8 cellular contexts compared by ENCODE assay signal in the genomic region with DNA sequence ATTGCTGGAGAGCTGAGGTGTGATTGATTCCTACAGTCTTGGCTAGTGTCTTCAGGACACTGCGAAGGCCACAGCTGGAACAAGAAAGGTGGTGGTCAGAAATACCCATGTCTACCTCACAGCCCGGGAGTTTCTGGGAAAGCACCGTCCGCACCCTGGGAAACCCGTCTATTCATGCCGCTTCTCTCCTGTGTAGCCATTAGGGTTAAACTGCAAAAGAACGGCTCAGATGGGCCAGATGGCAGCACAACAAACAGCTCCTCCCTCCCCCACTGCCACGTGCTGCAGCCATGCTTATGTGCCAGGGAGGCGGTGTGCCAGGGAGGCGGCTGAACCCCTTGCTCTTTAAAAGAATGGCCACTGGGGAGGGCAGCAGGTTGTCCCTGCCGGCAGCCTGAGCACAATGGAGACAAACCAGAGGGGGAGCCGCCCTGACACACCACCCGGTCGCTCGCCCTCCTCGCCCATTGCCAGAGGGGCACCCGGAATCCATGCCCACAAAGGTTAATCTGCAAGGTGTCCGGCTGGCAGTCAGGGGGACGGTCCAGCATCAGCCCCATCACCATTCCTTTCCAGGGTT.
DNase-seq lines count a peak whose midpoint lies in the region; ATAC-seq, FAIRE-seq and TF ChIP-seq lines count a peak whose summit lies in the region.

No MANE protein-coding gene starts in this region.

- no peak for FAIRE-seq in GM12878 (lab: Jason Lieb, UNC)

- no peak for TF ChIP-seq CTCF in GM12878 (IDR thresholded peaks at IDR 0.05 in 2 of 3, conservative IDR thresholded peaks at IDR 0.05 in 1 of 3; ENCODE audit: control insufficient read depth in 2 of 3, extremely low read depth in 1 of 3, insufficient read depth in 1 of 3, low read depth in 3 of 3, low read length in 3 of 3)

- peaks cover 25% of the 10 kb centered on the region for H3K4me1 ChIP-seq in ACC112 (ENCODE audit: control insufficient read depth, insufficient read depth, low read length, unreplicated experiment)
- peaks cover 63% of the 10 kb centered on the region for H3K4me1 ChIP-seq in GM12878 (ENCODE audit: control insufficient read depth, insufficient read depth, low read length)

- H3K9ac ChIP-seq in GM12878 (ENCODE audit: control insufficient read depth, insufficient read depth, low read length), result peak overlapping the region; percentile 55

- intact Hi-C loops in GM12878 (cut with micrococcal nuclease; ENCODE audit: unreplicated experiment), result no loop called here

- no peaks in the 10 kb centered on the region for H3K9me3 ChIP-seq in GM12878 (replicated peaks; ENCODE audit: control insufficient read depth, insufficient read depth, low read length)

- CTCF ChIA-PET in GM12878 (lab: Yijun Ruan, JAX), result interaction anchor here (0.6 to 6.1 kb wide), 9 partner anchors 9 to 63 kb away, joined by 3 to 45 read pairs (median 6); no protein-coding TSS in a partner anchor

- peak; percentile 36 for ATAC-seq in GM18868 (IDR thresholded peaks at IDR 0.05; ENCODE audit: unreplicated experiment)
- ATAC-seq in GM12878, result peak; percentile 63
- no peak for ATAC-seq in HG03175 (IDR thresholded peaks at IDR 0.05; ENCODE audit: unreplicated experiment)

- WGBS in GM12878 (ENCODE audit: insufficient coverage, insufficient replicate concordance, low lambda C conversion rate, missing lambda C conversion rate), result under 1% methylated on average over 19 of the region's 19 CpGs

- no peak overlapping the region for H3K27ac ChIP-seq in ACC112 (ENCODE audit: low read depth, low read length)
- peak overlapping the region; percentile 87 for H3K27ac ChIP-seq in GM12878 (ENCODE audit: control insufficient read depth, insufficient read depth)
- H3K27ac ChIP-seq in skin epidermis, result peak overlapping the region in 13 of 21 experiments; percentile 0 to 73 (median 52)

- in situ Hi-C loops in GM12878 (cut with MboI), result no loop called here

- H4K20me1 ChIP-seq in GM12878 (ENCODE audit: control insufficient read depth, insufficient read depth), result no peaks in the 10 kb centered on the region

- POLR2A ChIA-PET in GM12878 (lab: Charles Lee), result interaction anchor here (1.0 to 13.9 kb wide), 8 partner anchors 9 to 64 kb away, joined by 4 to 384 read pairs (median 9); no protein-coding TSS in a partner anchor

- RAD21 ChIA-PET in GM12878 (lab: Charles Lee; ENCODE audit: unreplicated experiment), result interaction anchor here (1.2 to 20.7 kb wide), 8 partner anchors 8 to 63 kb away, joined by 3 to 537 read pairs (median 8); no protein-coding TSS in a partner anchor

- no peak for TF ChIP-seq RAD21 in GM12878 (IDR thresholded peaks at IDR 0.05; ENCODE audit: insufficient read depth, low read depth, low read length)

- H3K27me3 ChIP-seq in ACC112 (ENCODE audit: insufficient read depth, low read length) (no peaks in the 10 kb centered on the region), GM12878 (replicated peaks in 1 of 2; ENCODE audit: control insufficient read depth in 2 of 2, insufficient read depth in 2 of 2, low read length in 1 of 2) (no peaks in the 10 kb centered on the region)

- SMC1A ChIA-PET in GM12878 (lab: Charles Lee; ENCODE audit: uncharacterized antibody, unreplicated experiment), result interaction anchor here (0.7 to 16.2 kb wide), 12 partner anchors 9 to 218 kb away, joined by 3 to 490 read pairs (median 6); no protein-coding TSS in a partner anchor

- TF ChIP-seq EP300 in GM12878 (IDR thresholded peaks at IDR 0.05; ENCODE audit: borderline replicate concordance in 1 of 2, control insufficient read depth in 1 of 2, low read depth in 2 of 2, low read length in 2 of 2), result no peak

- peak; percentile 80 for DNase-seq in NCI-H748 (lab: John Stamatoyannopoulos, UW; ENCODE audit: unreplicated experiment)
- DNase-seq in GM12878 (ENCODE audit: low read depth, low spot score), result no peak
- DNase-seq in inferior parietal cortex (ENCODE audit: extremely low spot score), result peak; percentile 91
- no peak for DNase-seq in SIG-M5 treated with dmso at 0.1 percent for 504 hours (lab: John Stamatoyannopoulos, UW; ENCODE audit: unreplicated experiment)

- H3K36me3 ChIP-seq in ACC112 (ENCODE audit: insufficient read depth, low read length) (no peaks in the 10 kb centered on the region), GM12878 (ENCODE audit: control insufficient read depth in 2 of 2, insufficient read depth in 2 of 2, low read length in 1 of 2) (peaks cover 0 to 3% of the 10 kb centered on the region in 2 experiments; a peak in 1 of 4 replicates)

- peak; percentile 26 for TF ChIP-seq POLR2A in GM12878 (IDR thresholded peaks at IDR 0.05; ENCODE audit: low read depth, low read length)

- H2AFZ ChIP-seq in ACC112 (ENCODE audit: low read length, unreplicated experiment) (peak overlapping the region; percentile 76), GM12878 (ENCODE audit: control insufficient read depth, low read depth, low read length) (no peak overlapping the region)

- peak overlapping the region; percentile 90 for H3K4me2 ChIP-seq in GM12878 (ENCODE audit: control insufficient read depth, insufficient read depth)

- no TSS peak for BruUV-seq in GM12878 (replicated peaks; lab: Mats Ljungman, UMichigan)

- H3K4me3 ChIP-seq in ACC112 (ENCODE audit: low read depth, low read length) (peak overlapping the region; percentile 76), GM12878 (peak overlapping the region; percentile 37), skin epidermis (peak overlapping the region; percentile 2 to 34 (median 19))

- H3K79me2 ChIP-seq in ACC112 (ENCODE audit: control insufficient read depth, insufficient read depth, low read length, unreplicated experiment) (peaks cover 19% of the 10 kb centered on the region), GM12878 (ENCODE audit: control insufficient read depth, insufficient read depth, low read length) (peaks cover 100% of the 10 kb centered on the region)

TF ChIP-seq in GM12878, 131 proteins besides CTCF, POLR2A, EP300 and RAD21 (continues in another document):
- TF ChIP-seq, protein P1, sequence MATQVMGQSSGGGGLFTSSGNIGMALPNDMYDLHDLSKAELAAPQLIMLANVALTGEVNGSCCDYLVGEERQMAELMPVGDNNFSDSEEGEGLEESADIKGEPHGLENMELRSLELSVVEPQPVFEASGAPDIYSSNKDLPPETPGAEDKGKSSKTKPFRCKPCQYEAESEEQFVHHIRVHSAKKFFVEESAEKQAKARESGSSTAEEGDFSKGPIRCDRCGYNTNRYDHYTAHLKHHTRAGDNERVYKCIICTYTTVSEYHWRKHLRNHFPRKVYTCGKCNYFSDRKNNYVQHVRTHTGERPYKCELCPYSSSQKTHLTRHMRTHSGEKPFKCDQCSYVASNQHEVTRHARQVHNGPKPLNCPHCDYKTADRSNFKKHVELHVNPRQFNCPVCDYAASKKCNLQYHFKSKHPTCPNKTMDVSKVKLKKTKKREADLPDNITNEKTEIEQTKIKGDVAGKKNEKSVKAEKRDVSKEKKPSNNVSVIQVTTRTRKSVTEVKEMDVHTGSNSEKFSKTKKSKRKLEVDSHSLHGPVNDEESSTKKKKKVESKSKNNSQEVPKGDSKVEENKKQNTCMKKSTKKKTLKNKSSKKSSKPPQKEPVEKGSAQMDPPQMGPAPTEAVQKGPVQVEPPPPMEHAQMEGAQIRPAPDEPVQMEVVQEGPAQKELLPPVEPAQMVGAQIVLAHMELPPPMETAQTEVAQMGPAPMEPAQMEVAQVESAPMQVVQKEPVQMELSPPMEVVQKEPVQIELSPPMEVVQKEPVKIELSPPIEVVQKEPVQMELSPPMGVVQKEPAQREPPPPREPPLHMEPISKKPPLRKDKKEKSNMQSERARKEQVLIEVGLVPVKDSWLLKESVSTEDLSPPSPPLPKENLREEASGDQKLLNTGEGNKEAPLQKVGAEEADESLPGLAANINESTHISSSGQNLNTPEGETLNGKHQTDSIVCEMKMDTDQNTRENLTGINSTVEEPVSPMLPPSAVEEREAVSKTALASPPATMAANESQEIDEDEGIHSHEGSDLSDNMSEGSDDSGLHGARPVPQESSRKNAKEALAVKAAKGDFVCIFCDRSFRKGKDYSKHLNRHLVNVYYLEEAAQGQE (IDR thresholded peaks at IDR 0.05; ENCODE audit: low read depth, low read length), result no peak
- TF ChIP-seq CHD2 (IDR thresholded peaks at IDR 0.05; ENCODE audit: borderline replicate concordance, low read depth, low read length), result no peak
- TF ChIP-seq RBBP5 (conservative IDR thresholded peaks at IDR 0.05), result no peak
- no peak for TF ChIP-seq CBX5 (IDR thresholded peaks at IDR 0.05; ENCODE audit: low read depth)
- TF ChIP-seq RFX5 (IDR thresholded peaks at IDR 0.05; ENCODE audit: low read depth, low read length), result no peak
- 0 out of 2 replicates have a peak, but pooled peaks have one; percentile 50 for TF ChIP-seq ZBED1 (IDR thresholded peaks at IDR 0.05; ENCODE audit: borderline replicate concordance)
- TF ChIP-seq SPI1 (IDR thresholded peaks at IDR 0.05; ENCODE audit: borderline replicate concordance, insufficient read depth, low read depth, low read length), result no peak
- no peak for TF ChIP-seq ZZZ3 (IDR thresholded peaks at IDR 0.05; ENCODE audit: control insufficient read depth, insufficient read length, low read depth)
- TF ChIP-seq POU2F2 (IDR thresholded peaks at IDR 0.05; ENCODE audit: borderline replicate concordance, low read depth, low read length), result peak; percentile 33; the same call in 1 of the 3 replicates
- TF ChIP-seq ZNF217 (IDR thresholded peaks at IDR 0.05), result no peak
- TF ChIP-seq SMC3 (IDR thresholded peaks at IDR 0.05; ENCODE audit: borderline replicate concordance, low read length), result no peak

Comparison
In these comparisons a context has a peak if more than half of its experiments do, and no peak if none do; other contexts are left out.
1. H3K4me3 ChIP-seq: peak in every context shown above with its lines; median percentile 76 in ACC112; 37 in GM12878; 19 in skin epidermis.
2. DNase-seq: peak in NCI-H748 (single experiment) and inferior parietal cortex (single experiment); none in GM12878 (single experiment) and SIG-M5 treated with dmso at 0.1 percent for 504 hours (single experiment).